Comparison of ENCODE assay signal across 12 cellular contexts in the genomic region with DNA sequence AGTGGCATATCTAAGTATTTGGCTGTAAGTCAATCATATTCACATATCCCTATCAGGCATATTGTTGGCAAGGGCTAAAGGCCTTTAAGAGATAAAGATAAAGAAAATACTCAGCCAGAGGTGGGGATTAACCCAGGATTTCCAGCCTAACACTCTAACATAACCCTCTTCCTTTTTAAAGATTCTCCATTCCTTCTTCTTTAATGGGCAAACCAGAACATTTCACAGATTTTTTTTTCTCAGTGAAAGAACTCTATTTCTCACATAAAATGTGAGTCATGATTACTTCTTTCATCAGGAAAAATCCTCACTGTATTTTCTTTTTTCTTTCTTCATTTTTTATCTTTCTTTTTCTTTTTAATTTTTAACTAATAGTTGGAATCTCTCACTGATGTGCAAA.
DNase-seq lines count a peak whose midpoint lies in the region; ATAC-seq and TF ChIP-seq lines count a peak whose summit lies in the region.
"Had no signal": no experiment of that assay in that cellular context is flagged by ENCODE, and none has a peak within 500 bp of the region (broad histone marks: within the 10 kb centered on the region; RNA-seq: fewer than 3 reads in every experiment).

No MANE protein-coding gene starts in this region.

- peak; percentile 33 for DNase-seq in LHCN-M2 (ENCODE audit: low read depth)
- no peak for DNase-seq in ascending aorta (ENCODE audit: low spot score in 2 of 2)
- no peak for DNase-seq in left lung
- DNase-seq in tibial artery: no peak
- DNase-seq in stimulated activated CD4-positive, alpha-beta T cell treated with anti-CD3 and anti-CD28 coated beads, Interleukin-4, amount 100 ng/mL, for 1 hour: no peak
- DNase-seq: activated effector memory CD4-positive, alpha-beta T cell treated with anti-CD3 and anti-CD28 coated beads, Interleukin-2, amount 50 U/mL, for 16 hours; NCI-H1417 treated with DMSO at 0.1 percent for 48 hours; NCI-H510A; retina; T-helper 9 cell had no signal

- peak overlapping the region in 1 of 2 donors; percentile 31 for H3K4me3 ChIP-seq in ascending aorta
- no peak overlapping the region for H3K4me3 ChIP-seq in left lung
- H3K4me3 ChIP-seq in tibial artery: no peak overlapping the region

- peak overlapping the region; percentile 76 to 81 for H3K27ac ChIP-seq in ascending aorta
- H3K27ac ChIP-seq in left lung: peak overlapping the region; percentile 60 to 68
- H3K27ac ChIP-seq in tibial artery: peak overlapping the region; percentile 39 to 70

- TF ChIP-seq CTCF in ascending aorta (IDR thresholded peaks at IDR 0.05): no peak
- TF ChIP-seq CTCF in left lung (IDR thresholded peaks at IDR 0.05): no peak
- no peak for TF ChIP-seq CTCF in tibial artery (IDR thresholded peaks at IDR 0.05)

- peaks cover 0 to 24% of the 10 kb centered on the region in 2 donors for H3K4me1 ChIP-seq in ascending aorta
- H3K4me1 ChIP-seq in left lung: no peaks in the 10 kb centered on the region
- H3K4me1 ChIP-seq in tibial artery: peaks cover 0 to 48% (median 3%) of the 10 kb centered on the region in 4 donors

- H3K36me3 ChIP-seq in ascending aorta: peaks cover 26 to 35% of the 10 kb centered on the region in 2 donors
- no peaks in the 10 kb centered on the region for H3K36me3 ChIP-seq in left lung
- peaks cover 23 to 26% (median 23%) of the 10 kb centered on the region in 3 donors for H3K36me3 ChIP-seq in tibial artery

- intact Hi-C loops in ascending aorta (cut with DNase I): loop anchor here (5.0 kb wide), 1 partner anchor 77 kb away; no protein-coding TSS in a partner anchor
- intact Hi-C loops in left lung (cut with DNase I): no loop called here
- intact Hi-C loops in tibial artery (cut with DNase I; ENCODE audit: low total_unique reads): no loop called here

- H3K9me3 ChIP-seq in ascending aorta: no peaks in the 10 kb centered on the region
- H3K9me3 ChIP-seq in left lung: no peaks in the 10 kb centered on the region
- no peaks in the 10 kb centered on the region for H3K9me3 ChIP-seq in tibial artery

- ATAC-seq in left lung: no peak
- no peak for ATAC-seq in HG03108 (IDR thresholded peaks at IDR 0.05; ENCODE audit: unreplicated experiment)
- ATAC-seq in GM21381 (IDR thresholded peaks at IDR 0.05; ENCODE audit: unreplicated experiment): no peak

- H3K27me3 ChIP-seq in ascending aorta (no peaks in the 10 kb centered on the region), left lung (no peaks in the 10 kb centered on the region), tibial artery (no peaks in the 10 kb centered on the region)
